In the genomic region with DNA sequence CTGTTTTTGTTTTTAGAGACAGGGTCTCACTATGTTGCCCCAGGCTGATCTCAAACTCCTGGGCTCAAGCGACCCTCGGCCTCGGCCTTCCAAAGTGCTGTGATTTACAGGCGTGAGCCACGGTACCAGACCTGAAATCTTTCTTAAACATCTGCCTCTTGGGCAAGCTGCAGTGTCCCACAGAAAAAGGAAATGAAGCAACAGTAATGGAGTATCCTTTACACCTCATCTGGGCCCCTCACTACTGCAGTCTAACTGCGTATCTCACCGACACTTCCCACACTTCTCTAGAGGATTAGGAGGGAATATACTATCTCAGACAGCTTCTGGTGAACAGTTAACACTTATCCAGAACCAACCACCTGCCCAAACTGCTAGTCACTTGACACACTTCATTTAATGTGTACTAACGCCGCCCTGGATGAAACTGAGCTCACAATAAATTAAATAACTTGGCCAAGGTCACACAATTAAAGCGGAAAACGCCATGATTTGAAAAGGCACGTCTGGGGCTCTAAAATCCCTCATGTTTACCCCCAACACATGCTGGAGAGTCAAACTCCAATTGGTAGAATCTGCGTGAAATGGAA, we compare ENCODE assay signal across 8 cellular contexts. TPM values are rescaled to one million over a fixed set of nuclear protein-coding genes. Genes with fewer than 3 reads are reported as not detected.
DNase-seq lines count a peak whose midpoint lies in the region; ATAC-seq, FAIRE-seq and TF ChIP-seq lines count a peak whose summit lies in the region.

No MANE protein-coding gene starts in this region.

- peaks cover 48% of the 10 kb centered on the region for H4K20me1 ChIP-seq in astrocyte (ENCODE audit: insufficient read depth, low read length)

- H3K4me3 ChIP-seq in NB4 (ENCODE audit: low read depth, low read length) = peak overlapping the region; percentile 95
- H3K4me3 ChIP-seq in astrocyte (ENCODE audit: insufficient read depth, low read depth, low read length) = peak overlapping the region; percentile 99
- peak overlapping the region; percentile 80 to 91 (median 88) for H3K4me3 ChIP-seq in liver (ENCODE audit: low read depth in 1 of 3, low read length in 3 of 3)
- peak overlapping the region; percentile 89 for H3K4me3 ChIP-seq in urinary bladder (ENCODE audit: low read depth, low read length)

- H3K27me3 ChIP-seq in astrocyte (ENCODE audit: insufficient read depth, low read length) = peaks cover 3% of the 10 kb centered on the region
- no peaks in the 10 kb centered on the region for H3K27me3 ChIP-seq in liver (ENCODE audit: control insufficient read depth in 4 of 4, insufficient read depth in 4 of 4, low read length in 3 of 4)

- no peaks in the 10 kb centered on the region for H3K27me3 Mint-ChIP-seq in astrocyte (ENCODE audit: low read depth, unreplicated experiment)

- 4% methylated on average over 13 of the region's 13 CpGs for WGBS in liver
- 13% methylated on average over 13 of the region's 13 CpGs for WGBS in urinary bladder

- peaks cover 11% of the 10 kb centered on the region for H3K4me1 Mint-ChIP-seq in astrocyte (ENCODE audit: low read depth, unreplicated experiment)

- H3K9me3 ChIP-seq in astrocyte (ENCODE audit: insufficient read depth, low read depth, low read length) (no peaks in the 10 kb centered on the region), liver (ENCODE audit: control insufficient read depth in 4 of 4, low read length in 3 of 4) (no peaks in the 10 kb centered on the region)

- H3K9ac ChIP-seq in astrocyte (ENCODE audit: low read length) (peak overlapping the region; percentile 98), liver (ENCODE audit: low read depth in 1 of 2, low read length in 2 of 2) (peak overlapping the region; percentile 93)

- peak overlapping the region; percentile 98 for H3K4me2 ChIP-seq in astrocyte (ENCODE audit: low read length)

- no peak for TF ChIP-seq RAD21 in liver (IDR thresholded peaks at IDR 0.05)

- no peak overlapping the region for H2AFZ ChIP-seq in astrocyte (ENCODE audit: low read depth, low read length)

- peak overlapping the region; percentile 95 for H3K4me3 Mint-ChIP-seq in astrocyte (ENCODE audit: unreplicated experiment)

- peak overlapping the region; percentile 96 for H3K27ac Mint-ChIP-seq in astrocyte (ENCODE audit: unreplicated experiment)

- no peaks in the 10 kb centered on the region for H3K36me3 ChIP-seq in astrocyte (ENCODE audit: insufficient read depth, low read length)
- no peaks in the 10 kb centered on the region for H3K36me3 ChIP-seq in liver (ENCODE audit: control insufficient read depth in 4 of 4, insufficient read depth in 3 of 4, low read depth in 1 of 4, low read length in 3 of 4)
- H3K36me3 ChIP-seq in urinary bladder (ENCODE audit: insufficient read depth) = no peaks in the 10 kb centered on the region

- no peaks in the 10 kb centered on the region for H3K36me3 Mint-ChIP-seq in astrocyte (ENCODE audit: low read depth, unreplicated experiment)

- peaks cover 60% of the 10 kb centered on the region for H3K79me2 ChIP-seq in astrocyte (ENCODE audit: insufficient read depth, low read length)

- ATAC-seq in GM19328 (IDR thresholded peaks at IDR 0.05; ENCODE audit: unreplicated experiment) = no peak

- no peaks in the 10 kb centered on the region for H3K9me3 Mint-ChIP-seq in astrocyte (ENCODE audit: unreplicated experiment)

- FAIRE-seq in astrocyte (lab: Jason Lieb, UNC) = no peak

- peak overlapping the region; percentile 99 for H3K27ac ChIP-seq in astrocyte (ENCODE audit: low read depth, low read length)
- peak overlapping the region; percentile 94 to 99 for H3K27ac ChIP-seq in liver (ENCODE audit: low read depth in 1 of 2, low read length in 2 of 2)
- H3K27ac ChIP-seq in urinary bladder (ENCODE audit: low read depth) = peak overlapping the region; percentile 16

- H3K4me1 ChIP-seq in astrocyte (ENCODE audit: insufficient read depth, low read length) (peaks cover 10% of the 10 kb centered on the region), liver (ENCODE audit: control insufficient read depth in 4 of 4, insufficient read depth in 4 of 4, low read length in 3 of 4) (peaks cover 9 to 50% (median 33%) of the 10 kb centered on the region in 4 donors), urinary bladder (ENCODE audit: insufficient read depth) (no peaks in the 10 kb centered on the region)

- peak; percentile 42 for DNase-seq in ELF-1 (ENCODE audit: low read depth, low spot score)
- peak; percentile 85 for DNase-seq in NB4 (ENCODE audit: low read depth)
- no peak for DNase-seq in astrocyte (ENCODE audit: low read depth)
- DNase-seq in DMS153 (lab: John Stamatoyannopoulos, UW) = no peak
- no peak for DNase-seq in AG08396 (ENCODE audit: low spot score)

- no peak for TF ChIP-seq POLR2A in NB4 (IDR thresholded peaks at IDR 0.05; ENCODE audit: extremely low read depth, insufficient read length)

- TF ChIP-seq CTCF in NB4 (IDR thresholded peaks at IDR 0.05; ENCODE audit: low read depth, low read length) = no peak
- TF ChIP-seq CTCF in astrocyte (IDR thresholded peaks at IDR 0.05; ENCODE audit: insufficient read depth, low read depth, low read length) = no peak
- TF ChIP-seq CTCF in liver (IDR thresholded peaks at IDR 0.05; ENCODE audit: low read depth, low read length, missing input control) = no peak

TF ChIP-seq in liver, 16 proteins besides CTCF, POLR2A, EP300 and RAD21:
- TF ChIP-seq YY1 (IDR thresholded peaks at IDR 0.05) = peak; percentile 50
- TF ChIP-seq JUND (IDR thresholded peaks at IDR 0.05) = no peak
TF ChIP-seq in liver: peak in this region for 1.

RNA-seq across cellular contexts. Expression of gene COX7A2L, which starts 1.0 kb away (rescaled TPM):
- total RNA-seq in astrocyte (125 and 126 TPM in 2 replicates), liver (100 to 1,000 TPM in 1 of 2 donors, 10 to 100 TPM in 1; 55.0 to 102 TPM), urinary bladder (103 TPM)
- polyA plus RNA-seq in liver (10 to 100 TPM; 62.5 to 91.4 TPM), urinary bladder (114 TPM)

Comparison
In these comparisons a context has a peak if more than half of its experiments do, and no peak if none do; other contexts are left out.
1. DNase-seq: peak in ELF-1 (single experiment) and NB4 (single experiment); none in astrocyte (single experiment), DMS153 (single experiment) and AG08396 (single experiment).
2. H3K27ac ChIP-seq: peak in every context shown above with its lines; median percentile 99 in astrocyte; 96 in liver; 16 in urinary bladder.
3. Peak in every context shown above with its lines, with median percentiles within 50 percentile points of each other: H3K4me3 ChIP-seq.